Comparison of ENCODE assay signal across 12 cellular contexts in genomic region chr6:25958700-25959162, GRCh38. TPM values are rescaled to one million over a fixed set of nuclear protein-coding genes. Genes with fewer than 3 reads are reported as not detected.
DNase-seq lines count a peak whose midpoint lies in the region; ATAC-seq and TF ChIP-seq lines count a peak whose summit lies in the region.
"Had no signal": no experiment of that assay in that cellular context is flagged by ENCODE, and none has a peak within 500 bp of the region (broad histone marks: within the 10 kb centered on the region; RNA-seq: fewer than 3 reads in every experiment).

No MANE protein-coding gene starts in this region.

- H3K4me1 Mint-ChIP-seq in CD8-positive, alpha-beta T cell (ENCODE audit: low read depth), result peaks cover 49% of the 10 kb centered on the region
- peaks cover 35% of the 10 kb centered on the region for H3K4me1 Mint-ChIP-seq in activated naive CD8-positive, alpha-beta T cell treated with anti-CD3 and anti-CD28 coated beads, Interleukin-2, amount 10 ng/mL, durations not matched to agents 7 days and 5 days
- peaks cover 26% of the 10 kb centered on the region for H3K4me1 Mint-ChIP-seq in Calu3 (ENCODE audit: low read depth, unreplicated experiment)

- H3K27ac ChIP-seq in CD8-positive, alpha-beta T cell (ENCODE audit: low read depth, low read length), result no peak overlapping the region
- H3K27ac ChIP-seq in KMS-11 (no peak overlapping the region), lung (ENCODE audit: low read depth in 1 of 2, low read length in 1 of 2) (no peak overlapping the region)

- H3K4me2 ChIP-seq in KMS-11, result peak overlapping the region; percentile 17; the same call in 1 of the 2 replicates

- H3K9ac ChIP-seq in KMS-11, result no peak overlapping the region

- peak overlapping the region; percentile 18 for H3K27ac Mint-ChIP-seq in CD8-positive, alpha-beta T cell
- H3K27ac Mint-ChIP-seq in activated naive CD8-positive, alpha-beta T cell treated with anti-CD3 and anti-CD28 coated beads, Interleukin-2, amount 10 ng/mL, durations not matched to agents 7 days and 5 days, result peak overlapping the region; percentile 80
- H3K27ac Mint-ChIP-seq in Calu3 (ENCODE audit: unreplicated experiment), result no peak overlapping the region

- H4K20me1 ChIP-seq in KMS-11 (ENCODE audit: insufficient read depth), result no peaks in the 10 kb centered on the region

- no TSS peak for BruUV-seq in Calu3 (replicated peaks; lab: Mats Ljungman, UMichigan)

- no peaks in the 10 kb centered on the region for H3K27me3 ChIP-seq in CD8-positive, alpha-beta T cell (ENCODE audit: insufficient read depth, low read length)
- H3K27me3 ChIP-seq in KMS-11 (ENCODE audit: insufficient read depth, low read depth) (no peaks in the 10 kb centered on the region), lung (ENCODE audit: control insufficient read depth, insufficient read depth) (no peaks in the 10 kb centered on the region)

- H3K4me3 ChIP-seq in CD8-positive, alpha-beta T cell (ENCODE audit: low read depth, low read length), result no peak overlapping the region
- no peak overlapping the region for H3K4me3 ChIP-seq in KMS-11 (IDR thresholded peaks at IDR 0.05; ENCODE audit: insufficient read depth, low read depth, low read length)
- H3K4me3 ChIP-seq in lung, result no peak overlapping the region

- H3K4me1 ChIP-seq in CD8-positive, alpha-beta T cell (ENCODE audit: insufficient read depth, low read length), result peaks cover 29% of the 10 kb centered on the region
- H3K4me1 ChIP-seq in KMS-11 (ENCODE audit: low read depth, poor library complexity, severe bottlenecking) (peaks cover 39% of the 10 kb centered on the region), lung (ENCODE audit: control insufficient read depth in 2 of 2, insufficient read depth in 2 of 2, low read length in 2 of 2) (peaks cover 0 to 2% of the 10 kb centered on the region in 2 donors)

- no peaks in the 10 kb centered on the region for H3K36me3 ChIP-seq in CD8-positive, alpha-beta T cell (ENCODE audit: insufficient read depth, low read length)
- H3K36me3 ChIP-seq in KMS-11 (ENCODE audit: insufficient read depth) (no peaks in the 10 kb centered on the region), lung (ENCODE audit: control insufficient read depth in 2 of 2, insufficient read depth in 2 of 2, low read length in 2 of 2) (no peaks in the 10 kb centered on the region)

- H3K36me3 Mint-ChIP-seq in CD8-positive, alpha-beta T cell, result peaks cover 10% of the 10 kb centered on the region
- H3K36me3 Mint-ChIP-seq in activated naive CD8-positive, alpha-beta T cell treated with anti-CD3 and anti-CD28 coated beads, Interleukin-2, amount 10 ng/mL, durations not matched to agents 7 days and 5 days, result peaks cover 19% of the 10 kb centered on the region
- peaks cover 20% of the 10 kb centered on the region for H3K36me3 Mint-ChIP-seq in Calu3 (ENCODE audit: insufficient read depth, unreplicated experiment)

- TF ChIP-seq CTCF in CD8-positive, alpha-beta T cell (IDR thresholded peaks at IDR 0.05), result no peak
- TF ChIP-seq CTCF in KMS-11 (conservative IDR thresholded peaks at IDR 0.05; ENCODE audit: low read depth, low read length), result no peak
- TF ChIP-seq CTCF in lung (IDR thresholded peaks at IDR 0.05; ENCODE audit: control extremely low read depth, extremely low read depth), result no peak
- TF ChIP-seq CTCF in Calu3 (IDR thresholded peaks at IDR 0.05; ENCODE audit: unreplicated experiment), result no peak

- intact Hi-C loops in CD8-positive, alpha-beta T cell (cut with DNase I, micrococcal nuclease), result loop anchor here in 1 of 2 experiments (5.0 kb wide), 1 partner anchor 91 kb away; no protein-coding TSS in a partner anchor
- intact Hi-C loops in Calu3 (cut with micrococcal nuclease; ENCODE audit: unreplicated experiment), result no loop called here

- CTCF ChIA-PET in CD8-positive, alpha-beta T cell (lab: Charles Lee), result interaction anchor here (1.0 to 2.1 kb wide), 3 partner anchors 9 to 58 kb away, joined by 3 to 6 read pairs (median 5); a partner anchor contains a TSS
- CTCF ChIA-PET in Calu3 (lab: Charles Lee), result interaction anchor here (0.6 kb wide), 1 partner anchor 12 kb away, joined by 4 read pairs; no protein-coding TSS in a partner anchor

- DNase-seq in CD8-positive, alpha-beta T cell, result no peak
- DNase-seq in activated naive CD8-positive, alpha-beta T cell treated with anti-CD3 and anti-CD28 coated beads, Interleukin-2, amount 10 ng/mL, durations not matched to agents 7 days and 5 days, result no peak
- DNase-seq in lung (ENCODE audit: low spot score) (peak; percentile 9), Calu3 (no peak)
- DNase-seq: activated CD8-positive, alpha-beta memory T cell treated with anti-CD3 and anti-CD28 coated beads, Interleukin-2, amount 50 U/mL, for 4 hours; NCI-H1105 treated with DMSO at 0.1 percent for 48 hours; substantia nigra had no signal

- H3K79me2 ChIP-seq in KMS-11 (ENCODE audit: insufficient read depth, low read depth), result peaks cover 3% of the 10 kb centered on the region; the same call in 1 of the 2 replicates

- peak overlapping the region; percentile 60 for H2AFZ ChIP-seq in KMS-11 (ENCODE audit: low read depth)

- TF ChIP-seq POLR2A in GM18505 (IDR thresholded peaks at IDR 0.05; ENCODE audit: borderline replicate concordance, extremely low read depth, insufficient read depth, insufficient read length), result no peak

- H3K9me3 ChIP-seq in CD8-positive, alpha-beta T cell (ENCODE audit: low read length), result no peaks in the 10 kb centered on the region
- H3K9me3 ChIP-seq in lung (ENCODE audit: control insufficient read depth in 2 of 2, insufficient read depth in 1 of 2, low read length in 1 of 2), result peaks cover 0 to 1% of the 10 kb centered on the region in 2 donors

- POLR2A ChIA-PET in CD8-positive, alpha-beta T cell (lab: Charles Lee), result interaction anchor here (1.0 to 2.1 kb wide), 3 partner anchors 33 to 61 kb away, joined by 4 to 10 read pairs (median 7); a partner anchor contains a TSS
- POLR2A ChIA-PET in activated naive CD8-positive, alpha-beta T cell treated with anti-CD3 and anti-CD28 coated beads, Interleukin-2, amount 10 ng/mL, durations not matched to agents 7 days and 5 days (lab: Charles Lee), result interaction anchor here (0.6 to 2.6 kb wide), 3 partner anchors 58 to 1024 kb away, joined by 3 to 14 read pairs (median 4); a partner anchor contains a TSS

- peak overlapping the region; percentile 67 for H3K4me3 Mint-ChIP-seq in CD8-positive, alpha-beta T cell
- peak overlapping the region; percentile 53 for H3K4me3 Mint-ChIP-seq in activated naive CD8-positive, alpha-beta T cell treated with anti-CD3 and anti-CD28 coated beads, Interleukin-2, amount 10 ng/mL, durations not matched to agents 7 days and 5 days
- H3K4me3 Mint-ChIP-seq in Calu3 (ENCODE audit: low read depth, unreplicated experiment), result no peak overlapping the region

- H3K27me3 Mint-ChIP-seq in CD8-positive, alpha-beta T cell (ENCODE audit: low read depth), result no peaks in the 10 kb centered on the region
- H3K27me3 Mint-ChIP-seq in activated naive CD8-positive, alpha-beta T cell treated with anti-CD3 and anti-CD28 coated beads, Interleukin-2, amount 10 ng/mL, durations not matched to agents 7 days and 5 days, result peaks cover 3% of the 10 kb centered on the region
- no peaks in the 10 kb centered on the region for H3K27me3 Mint-ChIP-seq in Calu3 (ENCODE audit: unreplicated experiment)

- no peak for ATAC-seq in CD8-positive, alpha-beta T cell
- no peak for ATAC-seq in activated naive CD8-positive, alpha-beta T cell treated with anti-CD3 and anti-CD28 coated beads, Interleukin-2, amount 10 ng/mL, durations not matched to agents 7 days and 5 days (ENCODE audit: low read depth)
- no peak for ATAC-seq in lung (ENCODE audit: insufficient read depth, low FRiP score)
- ATAC-seq in GM18505 (IDR thresholded peaks at IDR 0.05; ENCODE audit: unreplicated experiment), result no peak
- no peak for ATAC-seq in HG02973 (IDR thresholded peaks at IDR 0.05; ENCODE audit: unreplicated experiment)
- no peak for ATAC-seq in HG02938 (IDR thresholded peaks at IDR 0.05; ENCODE audit: unreplicated experiment)

- no peaks in the 10 kb centered on the region for H3K9me3 Mint-ChIP-seq in CD8-positive, alpha-beta T cell
- H3K9me3 Mint-ChIP-seq in activated naive CD8-positive, alpha-beta T cell treated with anti-CD3 and anti-CD28 coated beads, Interleukin-2, amount 10 ng/mL, durations not matched to agents 7 days and 5 days, result peaks cover 7% of the 10 kb centered on the region
- H3K9me3 Mint-ChIP-seq in Calu3 (ENCODE audit: low read depth, unreplicated experiment), result peaks cover 6% of the 10 kb centered on the region

- WGBS in lung, 2 donors, result 69 to 73% methylated on average over 3 of the region's 3 CpGs

RNA-seq across cellular contexts. Expression of gene TRIM38, which starts 3.9 kb away (rescaled TPM):
- 10 to 100 TPM; 13.2 to 13.6 TPM for total RNA-seq in CD8-positive, alpha-beta T cell
- total RNA-seq in activated naive CD8-positive, alpha-beta T cell treated with anti-CD3 and anti-CD28 coated beads, Interleukin-2, amount 10 ng/mL, durations not matched to agents 7 days and 5 days, result 10 to 100 TPM; 29.1 TPM
- total RNA-seq in lung (10 to 100 TPM; 12.7 to 18.0 TPM), Calu3 (2022) (20.6 and 26.1 TPM in 2 replicates)
- polyA plus RNA-seq in lung, result 1 to 10 TPM; 7.2 to 7.5 TPM

RNA-seq across cellular contexts. Expression of gene SLC17A2, which starts 28.2 kb away (rescaled TPM):
- not detected for total RNA-seq in CD8-positive, alpha-beta T cell
- not detected for total RNA-seq in activated naive CD8-positive, alpha-beta T cell treated with anti-CD3 and anti-CD28 coated beads, Interleukin-2, amount 10 ng/mL, durations not matched to agents 7 days and 5 days
- total RNA-seq in lung, result not detected
- not detected for polyA plus RNA-seq in lung
- total RNA-seq in Calu3 (2022), result not detected in 2 replicates
- total RNA-seq: mucosa of gallbladder had no signal
